In genomic region chr22:45608763-45609180, GRCh38 we compare ENCODE assay signal across 1 cellular context.
TF ChIP-seq lines count a peak whose summit lies in the region.

No MANE protein-coding gene starts in this region.

TF ChIP-seq in WTC11, 78 proteins besides CTCF, POLR2A, EP300 and RAD21 (continued from another document):
- TF ChIP-seq FOXP4 (CRISPR knock-in tag; IDR thresholded peaks at IDR 0.05) = no peak
- TF ChIP-seq AFF4 (CRISPR knock-in tag; IDR thresholded peaks at IDR 0.05; ENCODE audit: borderline replicate concordance) = no peak
